1 cellular context compared by ENCODE assay signal in the genomic region with DNA sequence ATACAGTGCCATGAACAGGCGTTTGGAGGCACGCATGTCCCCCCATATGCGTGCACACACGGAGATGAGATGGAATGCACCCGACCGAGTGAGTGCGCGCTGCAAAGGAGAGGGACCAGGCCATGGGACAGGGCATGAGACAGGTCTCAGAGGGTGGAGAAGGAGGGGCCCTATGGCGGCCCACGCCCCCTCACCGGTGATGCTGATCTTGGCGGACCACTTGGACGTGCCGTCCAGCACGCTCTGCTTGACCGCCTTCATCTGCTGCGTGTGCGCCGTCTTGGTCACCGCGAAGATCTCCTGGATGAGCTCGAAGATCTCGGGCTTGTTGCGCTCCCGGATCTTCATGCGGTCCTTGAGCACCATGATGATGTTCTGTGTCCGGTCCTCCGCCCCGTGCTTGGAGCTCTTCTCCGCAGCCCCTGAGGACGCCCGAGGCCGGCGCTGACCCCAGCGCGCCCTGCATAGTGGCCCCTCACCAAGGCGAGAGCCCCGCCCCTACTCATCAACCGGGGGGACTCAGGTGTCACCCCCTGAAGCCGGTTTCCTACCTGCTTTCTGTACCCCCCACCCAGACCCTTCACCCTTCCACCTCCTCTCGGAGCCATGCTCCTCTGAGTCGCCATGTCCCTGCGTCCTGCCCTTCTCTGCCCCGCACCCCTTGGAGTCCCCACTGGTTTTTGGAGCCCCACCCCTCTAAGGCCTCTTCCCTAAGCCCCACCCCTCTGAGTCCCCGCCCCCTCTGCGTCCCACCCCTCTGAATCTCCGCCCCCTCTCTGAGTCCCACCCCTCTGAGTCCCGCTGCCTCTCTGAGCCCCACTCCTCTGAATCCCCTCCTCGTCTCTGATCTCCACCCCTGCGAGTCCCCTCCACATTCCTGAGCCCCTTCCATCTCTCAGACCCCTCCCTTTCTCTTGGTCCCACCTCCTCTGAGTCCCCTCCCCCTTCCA.
A peak's percentile ranks its signal among the peaks of the same experiment; 100 is the strongest.
TF ChIP-seq lines count a peak whose summit lies in the region.

No MANE protein-coding gene starts in this region.

TF ChIP-seq in K562, 482 proteins besides CTCF, POLR2A, EP300 and RAD21:
- TF ChIP-seq PTRF (tag; IDR thresholded peaks at IDR 0.05) (no peak), MEIS2 (IDR thresholded peaks at IDR 0.05; ENCODE audit: partially characterized antibody) (no peak), SMARCC2 (IDR thresholded peaks at IDR 0.05; ENCODE audit: low read depth) (no peak), ZNF830 (CRISPR knock-in tag; IDR thresholded peaks at IDR 0.05) (no peak), TCF3 (CRISPR knock-in tag; IDR thresholded peaks at IDR 0.05) (no peak), ZBTB7A (IDR thresholded peaks at IDR 0.05; ENCODE audit: borderline replicate concordance, control insufficient read depth, low read depth, low read length) (peak; percentile 54; the same call in 1 of the 2 replicates), ZNF76 (CRISPR knock-in tag; IDR thresholded peaks at IDR 0.05; ENCODE audit: borderline replicate concordance) (no peak), ARHGAP35 (IDR thresholded peaks at IDR 0.05; ENCODE audit: partially characterized antibody) (no peak), RHOXF2B (CRISPR knock-in tag; conservative IDR thresholded peaks at IDR 0.05) (no peak), NUFIP1 (IDR thresholded peaks at IDR 0.05; ENCODE audit: partially characterized antibody) (no peak), E4F1 (CRISPR knock-in tag; IDR thresholded peaks at IDR 0.05; ENCODE audit: borderline replicate concordance) (no peak), ATF4 (CRISPR knock-in tag; IDR thresholded peaks at IDR 0.05) (no peak)
- TF ChIP-seq, protein P1, sequence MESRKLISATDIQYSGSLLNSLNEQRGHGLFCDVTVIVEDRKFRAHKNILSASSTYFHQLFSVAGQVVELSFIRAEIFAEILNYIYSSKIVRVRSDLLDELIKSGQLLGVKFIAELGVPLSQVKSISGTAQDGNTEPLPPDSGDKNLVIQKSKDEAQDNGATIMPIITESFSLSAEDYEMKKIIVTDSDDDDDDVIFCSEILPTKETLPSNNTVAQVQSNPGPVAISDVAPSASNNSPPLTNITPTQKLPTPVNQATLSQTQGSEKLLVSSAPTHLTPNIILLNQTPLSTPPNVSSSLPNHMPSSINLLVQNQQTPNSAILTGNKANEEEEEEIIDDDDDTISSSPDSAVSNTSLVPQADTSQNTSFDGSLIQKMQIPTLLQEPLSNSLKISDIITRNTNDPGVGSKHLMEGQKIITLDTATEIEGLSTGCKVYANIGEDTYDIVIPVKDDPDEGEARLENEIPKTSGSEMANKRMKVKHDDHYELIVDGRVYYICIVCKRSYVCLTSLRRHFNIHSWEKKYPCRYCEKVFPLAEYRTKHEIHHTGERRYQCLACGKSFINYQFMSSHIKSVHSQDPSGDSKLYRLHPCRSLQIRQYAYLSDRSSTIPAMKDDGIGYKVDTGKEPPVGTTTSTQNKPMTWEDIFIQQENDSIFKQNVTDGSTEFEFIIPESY (CRISPR knock-in tag; IDR thresholded peaks at IDR 0.05), result 0 out of 2 replicates have a peak, but pooled peaks have one; percentile 18
